ENCODE assay signal across 11 cellular contexts in genomic region chr15:90067181-90067952, GRCh38.
"Had no signal": no experiment of that assay in that cellular context is flagged by ENCODE, and none has a peak within 500 bp of the region (broad histone marks: within the 10 kb centered on the region; RNA-seq: fewer than 3 reads in every experiment).

No MANE protein-coding gene starts in this region.

- H3K4me3 Mint-ChIP-seq: activated CD4-positive, alpha-beta T cell treated with anti-CD3 and anti-CD28 coated beads, Interleukin-2, amount 10 ng/mL, durations not matched to agents 7 days and 5 days; activated naive CD8-positive, alpha-beta T cell; effector memory CD8-positive, alpha-beta T cell; naive thymus-derived CD8-positive, alpha-beta T cell; stimulated activated naive CD8-positive, alpha-beta T cell treated with anti-CD3 and anti-CD28 coated beads, Interleukin-15, Interleukin-2, amounts not matched to agents 100 ng/mL and 50 ng/mL, for 24 hours; type B pancreatic cell had no signal

- H3K27me3 Mint-ChIP-seq: activated CD4-positive, alpha-beta T cell treated with anti-CD3 and anti-CD28 coated beads, Interleukin-2, amount 10 ng/mL, durations not matched to agents 7 days and 5 days; activated naive CD8-positive, alpha-beta T cell; effector memory CD8-positive, alpha-beta T cell; naive thymus-derived CD8-positive, alpha-beta T cell; stimulated activated naive CD8-positive, alpha-beta T cell treated with anti-CD3 and anti-CD28 coated beads, Interleukin-15, Interleukin-2, amounts not matched to agents 100 ng/mL and 50 ng/mL, for 24 hours; type B pancreatic cell had no signal

- H3K9me3 Mint-ChIP-seq: activated CD4-positive, alpha-beta T cell treated with anti-CD3 and anti-CD28 coated beads, Interleukin-2, amount 10 ng/mL, durations not matched to agents 7 days and 5 days; effector memory CD8-positive, alpha-beta T cell; naive thymus-derived CD8-positive, alpha-beta T cell; stimulated activated naive CD8-positive, alpha-beta T cell treated with anti-CD3 and anti-CD28 coated beads, Interleukin-15, Interleukin-2, amounts not matched to agents 100 ng/mL and 50 ng/mL, for 24 hours; type B pancreatic cell had no signal

- H3K27ac Mint-ChIP-seq: activated CD4-positive, alpha-beta T cell treated with anti-CD3 and anti-CD28 coated beads, Interleukin-2, amount 10 ng/mL, durations not matched to agents 7 days and 5 days; activated naive CD8-positive, alpha-beta T cell; stimulated activated naive CD8-positive, alpha-beta T cell treated with anti-CD3 and anti-CD28 coated beads, Interleukin-15, Interleukin-2, amounts not matched to agents 100 ng/mL and 50 ng/mL, for 24 hours; type B pancreatic cell had no signal

- H3K36me3 Mint-ChIP-seq: activated naive CD8-positive, alpha-beta T cell had no signal

- ATAC-seq: activated CD4-positive, CD25-positive, alpha-beta regulatory T cell treated with anti-CD3 and anti-CD28 coated beads, Interleukin-2, amount 50 U/mL, for 24 hours; effector memory CD8-positive, alpha-beta T cell; naive thymus-derived CD8-positive, alpha-beta T cell had no signal

- DNase-seq: activated CD4-positive, alpha-beta T cell treated with anti-CD3 and anti-CD28 coated beads, Interleukin-2, amount 10 ng/mL, durations not matched to agents 7 days and 5 days; effector memory CD8-positive, alpha-beta T cell; mesendoderm; naive thymus-derived CD8-positive, alpha-beta T cell; posterior cingulate gyrus; retina; T1000 had no signal
